1 cellular context compared by ENCODE assay signal in the genomic region with DNA sequence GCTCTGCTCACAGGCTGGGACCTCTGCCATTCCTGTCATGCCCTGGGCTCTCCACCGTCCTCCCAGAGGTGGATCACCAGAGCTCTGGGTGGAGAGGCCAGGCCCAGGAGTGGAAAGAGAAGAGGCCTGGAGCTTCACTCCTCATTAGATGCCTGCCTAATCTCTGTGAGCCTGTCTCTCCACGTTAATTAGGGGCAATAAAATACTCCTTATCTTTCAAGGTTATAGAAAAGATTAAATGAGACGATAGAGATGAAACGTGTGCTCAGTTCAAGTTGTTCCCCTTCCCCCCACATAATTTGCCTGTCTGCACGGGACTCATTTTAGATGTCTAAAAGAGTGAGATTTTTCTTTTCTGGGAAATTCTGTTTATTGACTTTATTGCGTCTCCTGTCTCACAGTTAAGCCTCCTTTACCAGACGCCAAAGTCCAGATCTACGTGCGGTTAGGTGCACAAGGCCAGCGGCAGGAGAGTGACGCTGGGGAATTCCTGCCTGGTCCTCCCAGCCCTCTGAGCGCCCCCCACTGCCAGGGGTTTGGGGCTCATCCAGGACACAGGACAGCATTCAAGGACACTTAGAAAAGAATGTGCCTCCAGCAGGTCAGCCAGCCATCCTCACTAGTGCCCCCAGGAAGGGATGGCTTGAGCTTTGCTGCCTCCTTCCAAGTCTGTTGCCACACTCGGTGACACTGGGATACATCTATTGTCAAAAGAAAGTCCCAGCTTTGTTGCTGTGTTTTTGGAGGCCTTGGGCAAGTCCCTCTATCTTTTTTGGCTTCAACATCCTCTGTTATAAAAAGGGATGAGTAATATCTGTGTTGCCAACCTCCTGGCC.
TF ChIP-seq lines count a peak whose summit lies in the region.

No MANE protein-coding gene starts in this region.

TF ChIP-seq in HepG2, 621 proteins besides CTCF, POLR2A, EP300 and RAD21 (continued from another document and continues in another):
- TF ChIP-seq, protein P1, sequence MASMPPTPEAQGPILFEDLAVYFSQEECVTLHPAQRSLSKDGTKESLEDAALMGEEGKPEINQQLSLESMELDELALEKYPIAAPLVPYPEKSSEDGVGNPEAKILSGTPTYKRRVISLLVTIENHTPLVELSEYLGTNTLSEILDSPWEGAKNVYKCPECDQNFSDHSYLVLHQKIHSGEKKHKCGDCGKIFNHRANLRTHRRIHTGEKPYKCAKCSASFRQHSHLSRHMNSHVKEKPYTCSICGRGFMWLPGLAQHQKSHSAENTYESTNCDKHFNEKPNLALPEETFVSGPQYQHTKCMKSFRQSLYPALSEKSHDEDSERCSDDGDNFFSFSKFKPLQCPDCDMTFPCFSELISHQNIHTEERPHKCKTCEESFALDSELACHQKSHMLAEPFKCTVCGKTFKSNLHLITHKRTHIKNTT (CRISPR knock-in tag; IDR thresholded peaks at IDR 0.05): no peak
- TF ChIP-seq CENPX (CRISPR knock-in tag; IDR thresholded peaks at IDR 0.05): no peak
- TF ChIP-seq, protein P2, sequence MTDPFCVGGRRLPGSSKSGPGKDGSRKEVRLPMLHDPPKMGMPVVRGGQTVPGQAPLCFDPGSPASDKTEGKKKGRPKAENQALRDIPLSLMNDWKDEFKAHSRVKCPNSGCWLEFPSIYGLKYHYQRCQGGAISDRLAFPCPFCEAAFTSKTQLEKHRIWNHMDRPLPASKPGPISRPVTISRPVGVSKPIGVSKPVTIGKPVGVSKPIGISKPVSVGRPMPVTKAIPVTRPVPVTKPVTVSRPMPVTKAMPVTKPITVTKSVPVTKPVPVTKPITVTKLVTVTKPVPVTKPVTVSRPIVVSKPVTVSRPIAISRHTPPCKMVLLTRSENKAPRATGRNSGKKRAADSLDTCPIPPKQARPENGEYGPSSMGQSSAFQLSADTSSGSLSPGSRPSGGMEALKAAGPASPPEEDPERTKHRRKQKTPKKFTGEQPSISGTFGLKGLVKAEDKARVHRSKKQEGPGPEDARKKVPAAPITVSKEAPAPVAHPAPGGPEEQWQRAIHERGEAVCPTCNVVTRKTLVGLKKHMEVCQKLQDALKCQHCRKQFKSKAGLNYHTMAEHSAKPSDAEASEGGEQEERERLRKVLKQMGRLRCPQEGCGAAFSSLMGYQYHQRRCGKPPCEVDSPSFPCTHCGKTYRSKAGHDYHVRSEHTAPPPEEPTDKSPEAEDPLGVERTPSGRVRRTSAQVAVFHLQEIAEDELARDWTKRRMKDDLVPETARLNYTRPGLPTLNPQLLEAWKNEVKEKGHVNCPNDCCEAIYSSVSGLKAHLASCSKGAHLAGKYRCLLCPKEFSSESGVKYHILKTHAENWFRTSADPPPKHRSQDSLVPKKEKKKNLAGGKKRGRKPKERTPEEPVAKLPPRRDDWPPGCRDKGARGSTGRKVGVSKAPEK (CRISPR knock-in tag; IDR thresholded peaks at IDR 0.05; ENCODE audit: borderline replicate concordance): no peak
- TF ChIP-seq ZSCAN20 (CRISPR knock-in tag; IDR thresholded peaks at IDR 0.05; ENCODE audit: borderline replicate concordance): no peak
- no peak for TF ChIP-seq PTBP1 (IDR thresholded peaks at IDR 0.05; ENCODE audit: low read depth, low read length, poor library complexity, severe bottlenecking)
- TF ChIP-seq KLF9 (CRISPR knock-in tag; IDR thresholded peaks at IDR 0.05; ENCODE audit: low read depth): no peak
- TF ChIP-seq, protein P3, sequence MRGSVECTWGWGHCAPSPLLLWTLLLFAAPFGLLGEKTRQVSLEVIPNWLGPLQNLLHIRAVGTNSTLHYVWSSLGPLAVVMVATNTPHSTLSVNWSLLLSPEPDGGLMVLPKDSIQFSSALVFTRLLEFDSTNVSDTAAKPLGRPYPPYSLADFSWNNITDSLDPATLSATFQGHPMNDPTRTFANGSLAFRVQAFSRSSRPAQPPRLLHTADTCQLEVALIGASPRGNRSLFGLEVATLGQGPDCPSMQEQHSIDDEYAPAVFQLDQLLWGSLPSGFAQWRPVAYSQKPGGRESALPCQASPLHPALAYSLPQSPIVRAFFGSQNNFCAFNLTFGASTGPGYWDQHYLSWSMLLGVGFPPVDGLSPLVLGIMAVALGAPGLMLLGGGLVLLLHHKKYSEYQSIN (CRISPR knock-in tag; IDR thresholded peaks at IDR 0.05; ENCODE audit: borderline replicate concordance): no peak
- no peak for TF ChIP-seq ZNF577 (CRISPR knock-in tag; IDR thresholded peaks at IDR 0.05; ENCODE audit: borderline replicate concordance, low read depth)
- TF ChIP-seq KLF13 (CRISPR knock-in tag; IDR thresholded peaks at IDR 0.05): no peak
- TF ChIP-seq ZNF644 (CRISPR knock-in tag; IDR thresholded peaks at IDR 0.05; ENCODE audit: low read depth): 0 out of 2 replicates have a peak, but pooled peaks have one; percentile 12
- TF ChIP-seq ZMYM3 (CRISPR knock-in tag; IDR thresholded peaks at IDR 0.05): no peak
- no peak for TF ChIP-seq JUN (CRISPR knock-in tag; IDR thresholded peaks at IDR 0.05)
- TF ChIP-seq, protein P4, sequence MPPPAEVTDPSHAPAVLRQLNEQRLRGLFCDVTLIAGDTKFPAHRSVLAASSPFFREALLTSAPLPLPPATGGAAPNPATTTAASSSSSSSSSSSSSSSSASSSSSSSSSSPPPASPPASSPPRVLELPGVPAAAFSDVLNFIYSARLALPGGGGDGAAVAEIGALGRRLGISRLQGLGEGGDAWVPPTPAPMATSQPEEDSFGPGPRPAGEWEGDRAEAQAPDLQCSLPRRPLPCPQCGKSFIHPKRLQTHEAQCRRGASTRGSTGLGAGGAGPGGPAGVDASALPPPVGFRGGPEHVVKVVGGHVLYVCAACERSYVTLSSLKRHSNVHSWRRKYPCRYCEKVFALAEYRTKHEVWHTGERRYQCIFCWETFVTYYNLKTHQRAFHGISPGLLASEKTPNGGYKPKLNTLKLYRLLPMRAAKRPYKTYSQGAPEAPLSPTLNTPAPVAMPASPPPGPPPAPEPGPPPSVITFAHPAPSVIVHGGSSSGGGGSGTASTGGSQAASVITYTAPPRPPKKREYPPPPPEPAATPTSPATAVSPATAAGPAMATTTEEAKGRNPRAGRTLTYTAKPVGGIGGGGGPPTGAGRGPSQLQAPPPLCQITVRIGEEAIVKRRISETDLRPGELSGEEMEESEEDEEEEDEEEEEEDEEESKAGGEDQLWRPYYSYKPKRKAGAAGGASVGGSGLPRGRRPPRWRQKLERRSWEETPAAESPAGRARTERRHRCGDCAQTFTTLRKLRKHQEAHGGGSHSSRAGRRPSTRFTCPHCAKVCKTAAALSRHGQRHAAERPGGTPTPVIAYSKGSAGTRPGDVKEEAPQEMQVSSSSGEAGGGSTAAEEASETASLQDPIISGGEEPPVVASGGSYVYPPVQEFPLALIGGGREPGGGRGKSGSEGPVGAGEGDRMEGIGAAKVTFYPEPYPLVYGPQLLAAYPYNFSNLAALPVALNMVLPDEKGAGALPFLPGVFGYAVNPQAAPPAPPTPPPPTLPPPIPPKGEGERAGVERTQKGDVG (CRISPR knock-in tag; IDR thresholded peaks at IDR 0.05; ENCODE audit: borderline replicate concordance): no peak
- no peak for TF ChIP-seq ZNF670 (CRISPR knock-in tag; IDR thresholded peaks at IDR 0.05; ENCODE audit: borderline replicate concordance)
- TF ChIP-seq ARNT2 (CRISPR knock-in tag; IDR thresholded peaks at IDR 0.05; ENCODE audit: low read depth): no peak
- TF ChIP-seq, protein P5, sequence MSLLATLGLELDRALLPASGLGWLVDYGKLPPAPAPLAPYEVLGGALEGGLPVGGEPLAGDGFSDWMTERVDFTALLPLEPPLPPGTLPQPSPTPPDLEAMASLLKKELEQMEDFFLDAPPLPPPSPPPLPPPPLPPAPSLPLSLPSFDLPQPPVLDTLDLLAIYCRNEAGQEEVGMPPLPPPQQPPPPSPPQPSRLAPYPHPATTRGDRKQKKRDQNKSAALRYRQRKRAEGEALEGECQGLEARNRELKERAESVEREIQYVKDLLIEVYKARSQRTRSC (CRISPR knock-in tag; IDR thresholded peaks at IDR 0.05; ENCODE audit: low read depth): no peak
- peak; percentile 53 for TF ChIP-seq GATAD2A (CRISPR knock-in tag; IDR thresholded peaks at IDR 0.05)
- TF ChIP-seq REXO4 (CRISPR knock-in tag; IDR thresholded peaks at IDR 0.05; ENCODE audit: borderline replicate concordance): no peak
- TF ChIP-seq SYNCRIP (IDR thresholded peaks at IDR 0.05; ENCODE audit: insufficient read depth, low read depth, low read length): no peak
- no peak for TF ChIP-seq ZSCAN12 (CRISPR knock-in tag; IDR thresholded peaks at IDR 0.05)
- TF ChIP-seq, protein P6, sequence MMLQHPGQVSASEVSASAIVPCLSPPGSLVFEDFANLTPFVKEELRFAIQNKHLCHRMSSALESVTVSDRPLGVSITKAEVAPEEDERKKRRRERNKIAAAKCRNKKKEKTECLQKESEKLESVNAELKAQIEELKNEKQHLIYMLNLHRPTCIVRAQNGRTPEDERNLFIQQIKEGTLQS (CRISPR knock-in tag; IDR thresholded peaks at IDR 0.05): no peak
- TF ChIP-seq HNRNPK (IDR thresholded peaks at IDR 0.05; ENCODE audit: low read depth, low read length, poor library complexity, severe bottlenecking): no peak
- TF ChIP-seq RXRB (CRISPR knock-in tag; IDR thresholded peaks at IDR 0.05; ENCODE audit: borderline replicate concordance): 0 out of 2 replicates have a peak, but pooled peaks have one; percentile 48
- no peak for TF ChIP-seq ZBTB1 (CRISPR knock-in tag; IDR thresholded peaks at IDR 0.05; ENCODE audit: borderline replicate concordance)
- TF ChIP-seq, protein P7, sequence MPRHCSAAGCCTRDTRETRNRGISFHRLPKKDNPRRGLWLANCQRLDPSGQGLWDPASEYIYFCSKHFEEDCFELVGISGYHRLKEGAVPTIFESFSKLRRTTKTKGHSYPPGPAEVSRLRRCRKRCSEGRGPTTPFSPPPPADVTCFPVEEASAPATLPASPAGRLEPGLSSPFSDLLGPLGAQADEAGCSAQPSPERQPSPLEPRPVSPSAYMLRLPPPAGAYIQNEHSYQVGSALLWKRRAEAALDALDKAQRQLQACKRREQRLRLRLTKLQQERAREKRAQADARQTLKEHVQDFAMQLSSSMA (CRISPR knock-in tag; IDR thresholded peaks at IDR 0.05): no peak
- peak; percentile 90 for TF ChIP-seq ZBTB7B (CRISPR knock-in tag; IDR thresholded peaks at IDR 0.05)
- no peak for TF ChIP-seq PLRG1 (conservative IDR thresholded peaks at IDR 0.05)
- TF ChIP-seq, protein P8, sequence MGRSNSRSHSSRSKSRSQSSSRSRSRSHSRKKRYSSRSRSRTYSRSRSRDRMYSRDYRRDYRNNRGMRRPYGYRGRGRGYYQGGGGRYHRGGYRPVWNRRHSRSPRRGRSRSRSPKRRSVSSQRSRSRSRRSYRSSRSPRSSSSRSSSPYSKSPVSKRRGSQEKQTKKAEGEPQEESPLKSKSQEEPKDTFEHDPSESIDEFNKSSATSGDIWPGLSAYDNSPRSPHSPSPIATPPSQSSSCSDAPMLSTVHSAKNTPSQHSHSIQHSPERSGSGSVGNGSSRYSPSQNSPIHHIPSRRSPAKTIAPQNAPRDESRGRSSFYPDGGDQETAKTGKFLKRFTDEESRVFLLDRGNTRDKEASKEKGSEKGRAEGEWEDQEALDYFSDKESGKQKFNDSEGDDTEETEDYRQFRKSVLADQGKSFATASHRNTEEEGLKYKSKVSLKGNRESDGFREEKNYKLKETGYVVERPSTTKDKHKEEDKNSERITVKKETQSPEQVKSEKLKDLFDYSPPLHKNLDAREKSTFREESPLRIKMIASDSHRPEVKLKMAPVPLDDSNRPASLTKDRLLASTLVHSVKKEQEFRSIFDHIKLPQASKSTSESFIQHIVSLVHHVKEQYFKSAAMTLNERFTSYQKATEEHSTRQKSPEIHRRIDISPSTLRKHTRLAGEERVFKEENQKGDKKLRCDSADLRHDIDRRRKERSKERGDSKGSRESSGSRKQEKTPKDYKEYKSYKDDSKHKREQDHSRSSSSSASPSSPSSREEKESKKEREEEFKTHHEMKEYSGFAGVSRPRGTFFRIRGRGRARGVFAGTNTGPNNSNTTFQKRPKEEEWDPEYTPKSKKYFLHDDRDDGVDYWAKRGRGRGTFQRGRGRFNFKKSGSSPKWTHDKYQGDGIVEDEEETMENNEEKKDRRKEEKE (IDR thresholded peaks at IDR 0.05): no peak
- TF ChIP-seq HDAC1 (CRISPR knock-in tag; IDR thresholded peaks at IDR 0.05): peak; percentile 64
- TF ChIP-seq TMF1 (CRISPR knock-in tag; IDR thresholded peaks at IDR 0.05; ENCODE audit: low read depth): no peak
- TF ChIP-seq, protein P9, sequence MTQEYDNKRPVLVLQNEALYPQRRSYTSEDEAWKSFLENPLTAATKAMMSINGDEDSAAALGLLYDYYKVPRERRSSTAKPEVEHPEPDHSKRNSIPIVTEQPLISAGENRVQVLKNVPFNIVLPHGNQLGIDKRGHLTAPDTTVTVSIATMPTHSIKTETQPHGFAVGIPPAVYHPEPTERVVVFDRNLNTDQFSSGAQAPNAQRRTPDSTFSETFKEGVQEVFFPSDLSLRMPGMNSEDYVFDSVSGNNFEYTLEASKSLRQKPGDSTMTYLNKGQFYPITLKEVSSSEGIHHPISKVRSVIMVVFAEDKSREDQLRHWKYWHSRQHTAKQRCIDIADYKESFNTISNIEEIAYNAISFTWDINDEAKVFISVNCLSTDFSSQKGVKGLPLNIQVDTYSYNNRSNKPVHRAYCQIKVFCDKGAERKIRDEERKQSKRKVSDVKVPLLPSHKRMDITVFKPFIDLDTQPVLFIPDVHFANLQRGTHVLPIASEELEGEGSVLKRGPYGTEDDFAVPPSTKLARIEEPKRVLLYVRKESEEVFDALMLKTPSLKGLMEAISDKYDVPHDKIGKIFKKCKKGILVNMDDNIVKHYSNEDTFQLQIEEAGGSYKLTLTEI (CRISPR knock-in tag; conservative IDR thresholded peaks at IDR 0.05): no peak
- no peak for TF ChIP-seq ZMYM2 (CRISPR knock-in tag; IDR thresholded peaks at IDR 0.05)
- TF ChIP-seq, protein P10, sequence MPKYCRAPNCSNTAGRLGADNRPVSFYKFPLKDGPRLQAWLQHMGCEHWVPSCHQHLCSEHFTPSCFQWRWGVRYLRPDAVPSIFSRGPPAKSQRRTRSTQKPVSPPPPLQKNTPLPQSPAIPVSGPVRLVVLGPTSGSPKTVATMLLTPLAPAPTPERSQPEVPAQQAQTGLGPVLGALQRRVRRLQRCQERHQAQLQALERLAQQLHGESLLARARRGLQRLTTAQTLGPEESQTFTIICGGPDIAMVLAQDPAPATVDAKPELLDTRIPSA (CRISPR knock-in tag; IDR thresholded peaks at IDR 0.05; ENCODE audit: borderline replicate concordance): no peak
- no peak for TF ChIP-seq NCOA5 (CRISPR knock-in tag; IDR thresholded peaks at IDR 0.05)
- no peak for TF ChIP-seq MEIS1 (CRISPR knock-in tag; IDR thresholded peaks at IDR 0.05; ENCODE audit: borderline replicate concordance)
- no peak for TF ChIP-seq ZNF468 (CRISPR knock-in tag; IDR thresholded peaks at IDR 0.05)
- TF ChIP-seq KLF12 (CRISPR knock-in tag; IDR thresholded peaks at IDR 0.05; ENCODE audit: borderline replicate concordance): no peak
- TF ChIP-seq KLF15 (CRISPR knock-in tag; IDR thresholded peaks at IDR 0.05; ENCODE audit: borderline replicate concordance): no peak
- TF ChIP-seq MYNN (CRISPR knock-in tag; IDR thresholded peaks at IDR 0.05; ENCODE audit: low read depth): no peak
- no peak for TF ChIP-seq ZNF569 (CRISPR knock-in tag; IDR thresholded peaks at IDR 0.05; ENCODE audit: borderline replicate concordance)
- TF ChIP-seq, protein P11, sequence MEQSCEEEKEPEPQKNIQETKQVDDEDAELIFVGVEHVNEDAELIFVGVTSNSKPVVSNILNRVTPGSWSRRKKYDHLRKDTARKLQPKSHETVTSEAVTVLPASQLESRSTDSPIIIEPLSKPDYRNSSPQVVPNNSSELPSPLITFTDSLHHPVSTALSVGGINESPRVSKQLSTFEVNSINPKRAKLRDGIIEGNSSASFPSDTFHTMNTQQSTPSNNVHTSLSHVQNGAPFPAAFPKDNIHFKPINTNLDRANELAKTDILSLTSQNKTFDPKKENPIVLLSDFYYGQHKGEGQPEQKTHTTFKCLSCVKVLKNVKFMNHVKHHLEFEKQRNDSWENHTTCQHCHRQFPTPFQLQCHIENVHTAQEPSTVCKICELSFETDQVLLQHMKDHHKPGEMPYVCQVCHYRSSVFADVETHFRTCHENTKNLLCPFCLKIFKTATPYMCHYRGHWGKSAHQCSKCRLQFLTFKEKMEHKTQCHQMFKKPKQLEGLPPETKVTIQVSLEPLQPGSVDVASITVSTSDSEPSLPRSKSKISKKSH (CRISPR knock-in tag; IDR thresholded peaks at IDR 0.05; ENCODE audit: borderline replicate concordance): no peak
- TF ChIP-seq YEATS2 (CRISPR knock-in tag; IDR thresholded peaks at IDR 0.05; ENCODE audit: borderline replicate concordance): no peak
- no peak for TF ChIP-seq ZNF619 (CRISPR knock-in tag; IDR thresholded peaks at IDR 0.05)
